10 cellular contexts compared by ENCODE assay signal in genomic region chr17:41407226-41407625, GRCh38. TPM values are rescaled to one million over a fixed set of nuclear protein-coding genes. Genes with fewer than 3 reads are reported as not detected.
"Had no signal": no experiment of that assay in that cellular context is flagged by ENCODE, and none has a peak within 500 bp of the region (broad histone marks: within the 10 kb centered on the region; RNA-seq: fewer than 3 reads in every experiment).

No MANE protein-coding gene starts in this region.

- H3K27ac ChIP-seq: HL-60 had no signal

- H3K4me1 ChIP-seq: HAP-1 had no signal

- H3K9me3 Mint-ChIP-seq: GM23338, HFFc6, IgD-negative memory B cell had no signal

- ATAC-seq: GM23338, HCT116, HepG2 had no signal

- H2AFZ ChIP-seq: GM23338 had no signal

- DNase-seq: H7, HFFc6 had no signal

- H3K4me1 Mint-ChIP-seq: IgD-negative memory B cell had no signal

- H3K36me3 ChIP-seq: HAP-1 had no signal

- FAIRE-seq: H1, HepG2 had no signal

- H3K4me3 Mint-ChIP-seq: GM23338, HFFc6, IgD-negative memory B cell had no signal

- H3K27ac Mint-ChIP-seq: GM23338, HFFc6, IgD-negative memory B cell had no signal

- H3K9me3 ChIP-seq: HAP-1 had no signal

- H3K4me2 ChIP-seq: GM23338 had no signal

- H3K4me3 ChIP-seq: GM23338, HAP-1 had no signal

RNA-seq across cellular contexts. Expression of gene KRT31, which starts 9.8 kb away (rescaled TPM):
- total RNA-seq: GM23338, H1, H7, HepG2, HT1080 had no signal
- polyA plus RNA-seq: GM23338, H1, IgD-negative memory B cell had no signal

RNA-seq across cellular contexts. Expression of gene KRT37, which starts 17.2 kb away (rescaled TPM):
- total RNA-seq: GM23338, H1, H7, HepG2, HFFc6, HT1080 had no signal
- polyA plus RNA-seq: GM23338, H1, IgD-negative memory B cell had no signal

RNA-seq across cellular contexts. Expression of gene KRT34, which starts 25.1 kb away (rescaled TPM):
- total RNA-seq: GM23338, H1, H7, HepG2 had no signal
- polyA plus RNA-seq: GM23338, H1, HepG2, IgD-negative memory B cell had no signal

RNA-seq across cellular contexts. Expression of gene KRT38, which starts 33.6 kb away (rescaled TPM):
- total RNA-seq: GM23338, H1, H7, HepG2, HT1080 had no signal
- polyA plus RNA-seq: GM23338, H1, HepG2, IgD-negative memory B cell had no signal

RNA-seq across cellular contexts. Expression of gene KRT33B, which starts 37.6 kb away (rescaled TPM):
- total RNA-seq: GM23338, H1, H7, HepG2, HT1080 had no signal
- polyA plus RNA-seq: GM23338, H1, HepG2, IgD-negative memory B cell had no signal
